Comparison of ENCODE assay signal across 1 cellular context in the genomic region with DNA sequence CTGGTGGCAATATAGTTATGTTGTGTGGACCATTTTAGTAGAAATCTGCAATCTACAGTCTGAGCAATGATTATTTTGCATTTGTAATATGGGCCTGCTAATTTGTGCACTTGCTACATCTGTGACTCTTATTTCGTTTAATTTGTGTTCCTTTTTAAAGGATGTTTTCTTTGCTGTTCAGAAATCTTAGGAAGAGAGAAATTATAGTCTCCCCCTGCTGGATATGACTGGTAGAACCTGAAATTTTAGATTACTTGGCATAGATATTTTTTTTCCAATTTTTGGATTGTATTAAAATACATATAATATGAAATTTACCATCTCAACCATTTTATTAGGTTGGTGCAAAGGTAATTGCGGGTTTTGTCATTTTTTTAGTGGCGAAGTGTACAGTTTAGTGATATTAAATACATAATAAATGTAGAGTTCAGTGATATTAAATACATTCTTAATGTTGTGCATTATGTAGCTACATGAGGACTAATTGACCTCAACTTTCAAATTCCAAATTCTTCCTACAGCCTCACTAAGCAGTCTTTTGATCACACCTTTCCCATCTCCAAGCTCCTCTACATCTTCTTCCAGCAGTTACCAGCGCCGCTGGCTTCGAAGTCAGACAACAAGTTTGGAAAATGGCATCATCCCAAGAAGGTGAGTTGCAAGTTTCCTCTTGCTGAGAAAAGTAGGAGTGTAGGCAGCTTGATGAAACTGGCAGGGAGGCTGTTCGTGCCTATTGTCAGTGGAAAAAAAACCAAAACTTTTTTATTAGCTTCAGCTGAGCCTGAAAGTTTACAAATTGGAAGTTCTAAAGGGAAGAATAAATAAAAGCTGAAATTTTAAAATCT.
TF ChIP-seq lines count a peak whose summit lies in the region.

No MANE protein-coding gene starts in this region.

TF ChIP-seq in Ishikawa, 13 proteins besides CTCF, POLR2A, EP300 and RAD21 (continued from another document):
- TF ChIP-seq, protein P1, sequence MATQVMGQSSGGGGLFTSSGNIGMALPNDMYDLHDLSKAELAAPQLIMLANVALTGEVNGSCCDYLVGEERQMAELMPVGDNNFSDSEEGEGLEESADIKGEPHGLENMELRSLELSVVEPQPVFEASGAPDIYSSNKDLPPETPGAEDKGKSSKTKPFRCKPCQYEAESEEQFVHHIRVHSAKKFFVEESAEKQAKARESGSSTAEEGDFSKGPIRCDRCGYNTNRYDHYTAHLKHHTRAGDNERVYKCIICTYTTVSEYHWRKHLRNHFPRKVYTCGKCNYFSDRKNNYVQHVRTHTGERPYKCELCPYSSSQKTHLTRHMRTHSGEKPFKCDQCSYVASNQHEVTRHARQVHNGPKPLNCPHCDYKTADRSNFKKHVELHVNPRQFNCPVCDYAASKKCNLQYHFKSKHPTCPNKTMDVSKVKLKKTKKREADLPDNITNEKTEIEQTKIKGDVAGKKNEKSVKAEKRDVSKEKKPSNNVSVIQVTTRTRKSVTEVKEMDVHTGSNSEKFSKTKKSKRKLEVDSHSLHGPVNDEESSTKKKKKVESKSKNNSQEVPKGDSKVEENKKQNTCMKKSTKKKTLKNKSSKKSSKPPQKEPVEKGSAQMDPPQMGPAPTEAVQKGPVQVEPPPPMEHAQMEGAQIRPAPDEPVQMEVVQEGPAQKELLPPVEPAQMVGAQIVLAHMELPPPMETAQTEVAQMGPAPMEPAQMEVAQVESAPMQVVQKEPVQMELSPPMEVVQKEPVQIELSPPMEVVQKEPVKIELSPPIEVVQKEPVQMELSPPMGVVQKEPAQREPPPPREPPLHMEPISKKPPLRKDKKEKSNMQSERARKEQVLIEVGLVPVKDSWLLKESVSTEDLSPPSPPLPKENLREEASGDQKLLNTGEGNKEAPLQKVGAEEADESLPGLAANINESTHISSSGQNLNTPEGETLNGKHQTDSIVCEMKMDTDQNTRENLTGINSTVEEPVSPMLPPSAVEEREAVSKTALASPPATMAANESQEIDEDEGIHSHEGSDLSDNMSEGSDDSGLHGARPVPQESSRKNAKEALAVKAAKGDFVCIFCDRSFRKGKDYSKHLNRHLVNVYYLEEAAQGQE (IDR thresholded peaks at IDR 0.05; ENCODE audit: low read depth): no peak
- TF ChIP-seq TCF12 (IDR thresholded peaks at IDR 0.05; ENCODE audit: low read depth) (no peak), TAF1 (IDR thresholded peaks at IDR 0.05; ENCODE audit: low read depth) (no peak)
